ENCODE assay signal across 8 cellular contexts in the genomic region with DNA sequence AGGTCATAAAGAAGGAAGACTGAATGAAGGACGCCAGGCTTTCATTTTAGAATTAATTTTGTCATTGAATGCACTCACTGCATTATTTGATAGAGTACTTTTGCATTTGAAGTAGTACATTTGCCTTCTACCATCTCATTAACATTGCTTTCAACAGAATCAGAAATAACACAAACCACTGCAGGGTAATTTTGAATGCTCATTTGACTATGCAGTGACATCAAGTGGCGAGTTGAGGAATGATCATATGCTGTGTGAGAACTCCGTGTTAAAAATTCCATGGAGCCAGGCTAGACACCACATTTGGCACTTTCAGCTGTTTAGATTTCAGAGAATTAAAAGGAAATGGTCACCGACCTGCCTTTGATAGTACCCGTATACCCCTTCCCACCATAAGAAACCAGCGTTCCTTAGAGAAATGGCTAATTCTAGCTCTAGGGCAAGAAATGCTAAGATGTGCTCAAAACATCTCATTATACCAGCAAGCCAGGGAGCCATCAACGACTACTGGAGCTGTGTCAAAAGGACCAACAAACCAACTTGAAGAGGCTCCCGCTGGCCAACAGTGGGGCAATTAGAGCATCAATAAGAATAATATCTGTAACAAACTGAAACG. TPM values are rescaled to one million over a fixed set of nuclear protein-coding genes. Genes with fewer than 3 reads are reported as not detected.
A peak's percentile ranks its signal among the peaks of the same experiment; 100 is the strongest.
DNase-seq lines count a peak whose midpoint lies in the region; ATAC-seq and TF ChIP-seq lines count a peak whose summit lies in the region.

No MANE protein-coding gene starts in this region.

- H3K27ac ChIP-seq in RWPE1, result no peak overlapping the region

- TF ChIP-seq CTCF in RWPE1 (conservative IDR thresholded peaks at IDR 0.05; ENCODE audit: low read depth), result peak; percentile 50
- peak; percentile 83 for TF ChIP-seq CTCF in neural crest cell (conservative IDR thresholded peaks at IDR 0.05)

- no peak overlapping the region for H3K4me3 Mint-ChIP-seq in neural crest cell

- no peaks in the 10 kb centered on the region for H3K27me3 Mint-ChIP-seq in neural crest cell (ENCODE audit: low read depth)

- no peaks in the 10 kb centered on the region for H3K9me3 Mint-ChIP-seq in neural crest cell

- POLR2A ChIA-PET in RWPE1 (lab: Yijun Ruan, JAX; ENCODE audit: low non-redundant PET), result no interaction called here

- H3K36me3 Mint-ChIP-seq in neural crest cell (ENCODE audit: low read depth), result peaks cover 3% of the 10 kb centered on the region

- no peak for ATAC-seq in GM18873 (IDR thresholded peaks at IDR 0.05; ENCODE audit: low FRiP score, unreplicated experiment)

- DNase-seq in AML-193 (lab: John Stamatoyannopoulos, UW) (peak; percentile 21 to 23), H4 (ENCODE audit: low spot score) (peak; percentile 62), RWPE1 (ENCODE audit: low spot score) (peak; percentile 57), fibroblast of gingiva (ENCODE audit: low read depth) (peak; percentile 47), neural crest cell (ENCODE audit: low read depth, low spot score) (no peak), CD1c-positive myeloid dendritic cell (ENCODE audit: extremely low spot score) (no peak), NCI-H2171 (lab: John Stamatoyannopoulos, UW) (no peak)

- CTCF ChIA-PET in RWPE1 (lab: Yijun Ruan, JAX), result interaction anchor here (0.7 to 1.2 kb wide), 8 partner anchors 10 to 196 kb away, joined by 3 to 5 read pairs (median 4); no protein-coding TSS in a partner anchor

- H3K27ac Mint-ChIP-seq in neural crest cell (ENCODE audit: unreplicated experiment), result no peak overlapping the region

- H3K4me1 Mint-ChIP-seq in neural crest cell, result peaks cover 6% of the 10 kb centered on the region

RNA-seq across cellular contexts. Expression of gene HEBP1, which starts 16.5 kb away (rescaled TPM):
- 6.9 and 8.8 TPM in 2 replicates for total RNA-seq in H4 (2014; rRNA removed; shearing (Covaris generic))
- total RNA-seq in neural crest cell, result 23.6 and 27.7 TPM in 2 replicates

RNA-seq across cellular contexts. Expression of gene GPRC5D, which starts 31.6 kb away (rescaled TPM):
- total RNA-seq in H4 (2014; rRNA removed; shearing (Covaris generic)), result not detected in 2 replicates
- not detected in 2 replicates for total RNA-seq in neural crest cell

Comparison
In these comparisons a context has a peak if more than half of its experiments do, and no peak if none do; other contexts are left out.
1. DNase-seq: peak in AML-193 (2 of 2), H4 (single experiment), RWPE1 (single experiment) and fibroblast of gingiva (single experiment); none in neural crest cell (single experiment), CD1c-positive myeloid dendritic cell (single experiment) and NCI-H2171 (single experiment).